Comparison of ENCODE assay signal across 18 cellular contexts in the genomic region with DNA sequence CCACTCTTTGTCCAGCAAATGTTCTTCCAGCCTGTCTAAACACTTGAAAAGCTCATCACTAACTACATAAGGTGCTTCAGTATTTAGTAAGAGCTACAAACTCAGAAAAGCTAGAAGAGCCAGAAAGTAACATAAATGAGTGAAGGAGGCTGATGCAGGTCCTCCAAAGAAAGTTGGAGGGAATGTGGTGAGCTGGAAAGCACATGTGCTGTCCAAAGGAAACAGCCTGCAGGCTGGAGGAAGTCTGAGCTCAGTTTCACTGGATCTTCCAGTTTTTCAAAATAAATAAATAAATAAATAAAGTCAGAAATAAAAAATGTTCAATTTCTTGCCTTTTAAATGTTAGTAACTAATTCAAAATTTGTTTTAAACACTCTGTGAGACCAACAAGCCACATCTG. TPM values are rescaled to one million over a fixed set of nuclear protein-coding genes. Genes with fewer than 3 reads are reported as not detected.
"Had no signal": no experiment of that assay in that cellular context is flagged by ENCODE, and none has a peak within 500 bp of the region (broad histone marks: within the 10 kb centered on the region; RNA-seq: fewer than 3 reads in every experiment).

No MANE protein-coding gene starts in this region.

- H3K27me3 Mint-ChIP-seq: natural killer cell treated with Interleukin-12 subunit alpha and Interleukin-12 subunit beta and Interleukin-15 and Interleukin-18, amount 100 ng/mL, for 72 hours; T-helper 17 cell had no signal

- H3K36me3 ChIP-seq: esophagus squamous epithelium, heart left ventricle, prostate gland, spleen had no signal

- H3K4me3 Mint-ChIP-seq: brain; natural killer cell treated with Interleukin-12 subunit alpha and Interleukin-12 subunit beta and Interleukin-15 and Interleukin-18, amount 100 ng/mL, for 72 hours; stimulated activated memory B cell treated with anti-CD40 and anti-IgM and Interleukin-4, amounts not matched to agents 10 μg/mL and 1 μg/mL and 100 μg/mL, for 72 hours; T-helper 17 cell had no signal

- H3K9me3 ChIP-seq: esophagus squamous epithelium, mucosa of descending colon, prostate gland had no signal

- H3K36me3 Mint-ChIP-seq: natural killer cell treated with Interleukin-12 subunit alpha and Interleukin-12 subunit beta and Interleukin-15 and Interleukin-18, amount 100 ng/mL, for 72 hours; stimulated activated memory B cell treated with anti-CD40 and anti-IgM and Interleukin-4, amounts not matched to agents 10 μg/mL and 1 μg/mL and 100 μg/mL, for 72 hours had no signal

- H3K4me1 Mint-ChIP-seq: T-helper 17 cell had no signal

- H3K27me3 ChIP-seq: esophagus squamous epithelium, heart left ventricle, spleen had no signal

- H3K27ac ChIP-seq: prostate gland had no signal

- H3K27ac Mint-ChIP-seq: activated T-helper 2 cell treated with anti-CD3 and anti-CD28 coated beads, Interferon-gamma antibody, Interleukin-2, Interleukin-4, amounts not matched to agents 10 μg/mL and 5 μg/mL and 100 μg/mL, durations not matched to agents 14 hours and 24 hours and 36 hours; natural killer cell treated with Interleukin-12 subunit alpha and Interleukin-12 subunit beta and Interleukin-15 and Interleukin-18, amount 100 ng/mL, for 72 hours; stimulated activated memory B cell treated with anti-CD40 and anti-IgM and Interleukin-4, amounts not matched to agents 10 μg/mL and 1 μg/mL and 100 μg/mL, for 72 hours; T-helper 17 cell had no signal

- H3K4me1 ChIP-seq: prostate gland, spleen had no signal

- DNase-seq: activated CD4-positive, CD25-positive, alpha-beta regulatory T cell; activated naive CD4-positive, alpha-beta T cell treated with anti-CD3 and anti-CD28 coated beads, Interleukin-2, amount 50 U/mL, for 16 hours; cerebellar nuclear complex; esophagus squamous epithelium; heart left ventricle; left colon; mucosa of descending colon; occipital lobe; spleen; stimulated activated CD4-positive, alpha-beta T cell treated with anti-CD3 and anti-CD28 coated beads, Interleukin-1b, Interleukin-23, amount 100 ng/mL, for 48 hours; T-helper 17 cell had no signal

- ATAC-seq: left colon; mucosa of descending colon; natural killer cell treated with Interleukin-12 subunit alpha and Interleukin-12 subunit beta and Interleukin-15 and Interleukin-18, amount 100 ng/mL, for 72 hours; stimulated activated memory B cell treated with anti-CD40 and anti-IgM and Interleukin-4, amounts not matched to agents 10 μg/mL and 1 μg/mL and 100 μg/mL, for 72 hours; T-helper 17 cell had no signal

- H3K9me3 Mint-ChIP-seq: activated T-helper 2 cell treated with anti-CD3 and anti-CD28 coated beads, Interferon-gamma antibody, Interleukin-2, Interleukin-4, amounts not matched to agents 10 μg/mL and 5 μg/mL and 100 μg/mL, durations not matched to agents 14 hours and 24 hours and 36 hours had no signal

- H3K4me3 ChIP-seq: esophagus squamous epithelium, heart left ventricle, mucosa of descending colon, prostate gland, spleen had no signal

RNA-seq across cellular contexts. Expression of gene ZC3H11B, which starts 25.5 kb away (rescaled TPM):
- total RNA-seq: activated T-helper 2 cell treated with anti-CD3 and anti-CD28 coated beads, Interferon-gamma antibody, Interleukin-2, Interleukin-4, amounts not matched to agents 10 μg/mL and 5 μg/mL and 100 μg/mL, durations not matched to agents 14 hours and 24 hours and 36 hours; esophagus squamous epithelium; frontal cortex; left colon; mucosa of descending colon; natural killer cell treated with Interleukin-12 subunit alpha and Interleukin-12 subunit beta and Interleukin-15 and Interleukin-18, amount 100 ng/mL, for 72 hours; sciatic nerve had no signal
